Comparison of ENCODE assay signal across 12 cellular contexts in genomic region chrX:25067271-25068172, GRCh38. TPM values are rescaled to one million over a fixed set of nuclear protein-coding genes. Genes with fewer than 3 reads are reported as not detected.
A peak's percentile ranks its signal among the peaks of the same experiment; 100 is the strongest.
DNase-seq lines count a peak whose midpoint lies in the region; ATAC-seq, FAIRE-seq and TF ChIP-seq lines count a peak whose summit lies in the region.
"Had no signal": no experiment of that assay in that cellular context is flagged by ENCODE, and none has a peak within 500 bp of the region (broad histone marks: within the 10 kb centered on the region; RNA-seq: fewer than 3 reads in every experiment).

No MANE protein-coding gene starts in this region.

- H3K4me1 Mint-ChIP-seq in IgD-negative memory B cell, result peaks cover 0 to 1% (median 0%) of the 10 kb centered on the region in 3 donors
- no peaks in the 10 kb centered on the region for H3K4me1 Mint-ChIP-seq in mesothelial cell of epicardium

- H3K9me3 Mint-ChIP-seq in IgD-negative memory B cell (peaks cover 0 to 4% (median 4%) of the 10 kb centered on the region in 3 donors), mesothelial cell of epicardium (peaks cover 12% of the 10 kb centered on the region)

- FAIRE-seq in frontal cortex (lab: Jason Lieb, UNC), result no peak

- H3K36me3 ChIP-seq in right atrium auricular region, result no peaks in the 10 kb centered on the region

- H3K27ac Mint-ChIP-seq in IgD-negative memory B cell, result no peak overlapping the region
- no peak overlapping the region for H3K27ac Mint-ChIP-seq in mesothelial cell of epicardium

- H3K27me3 Mint-ChIP-seq in IgD-negative memory B cell (peaks cover 3% of the 10 kb centered on the region), mesothelial cell of epicardium (ENCODE audit: low read depth) (peaks cover 30% of the 10 kb centered on the region)

- H3K4me1 ChIP-seq in right atrium auricular region, result no peaks in the 10 kb centered on the region

- H3K36me3 Mint-ChIP-seq in IgD-negative memory B cell (no peaks in the 10 kb centered on the region), mesothelial cell of epicardium (no peaks in the 10 kb centered on the region)

- DNase-seq in mesothelial cell of epicardium (ENCODE audit: low spot score in 2 of 2, unreplicated experiment in 2 of 2) (no peak), right atrium auricular region (ENCODE audit: low spot score) (no peak), NCI-H226 (no peak), frontal cortex (ENCODE audit: low spot score in 2 of 2) (no peak)
- DNase-seq: activated gamma-delta T cell treated with Interleukin-2 at 50 U/mL for 16 hours; NCI-H510A; Right ventricle myocardium superior; stimulated activated naive CD4-positive, alpha-beta T cell had no signal

- peaks cover 0 to 7% of the 10 kb centered on the region in 2 donors for H3K9me3 ChIP-seq in right atrium auricular region

- TF ChIP-seq CTCF in mesothelial cell of epicardium (IDR thresholded peaks at IDR 0.05; ENCODE audit: unreplicated experiment) (peak; percentile 10), right atrium auricular region (IDR thresholded peaks at IDR 0.05) (no peak)

- H3K27me3 ChIP-seq in right atrium auricular region, result no peaks in the 10 kb centered on the region

- no peak overlapping the region for H3K27ac ChIP-seq in right atrium auricular region

- peak; percentile 60 for ATAC-seq in GM18508 (IDR thresholded peaks at IDR 0.05; ENCODE audit: insufficient read depth, unreplicated experiment)
- peak; percentile 69 for ATAC-seq in GM21526 (IDR thresholded peaks at IDR 0.05; ENCODE audit: low FRiP score, unreplicated experiment)

- H3K4me3 Mint-ChIP-seq in IgD-negative memory B cell (peak overlapping the region in 3 of 4 donors; percentile 10 to 62 (median 24)), mesothelial cell of epicardium (no peak overlapping the region)

- no peak overlapping the region for H3K4me3 ChIP-seq in right atrium auricular region

RNA-seq across cellular contexts. Expression of gene ARX, which starts 51.8 kb away (rescaled TPM):
- polyA plus RNA-seq in IgD-negative memory B cell, result not detected
- total RNA-seq in mesothelial cell of epicardium (not detected in 3 replicates), right atrium auricular region (not detected), frontal cortex (6.1 TPM)
- total RNA-seq: glomerular endothelial cell, Right ventricle myocardium superior had no signal
